ENCODE assay signal across 1 cellular context in the genomic region with DNA sequence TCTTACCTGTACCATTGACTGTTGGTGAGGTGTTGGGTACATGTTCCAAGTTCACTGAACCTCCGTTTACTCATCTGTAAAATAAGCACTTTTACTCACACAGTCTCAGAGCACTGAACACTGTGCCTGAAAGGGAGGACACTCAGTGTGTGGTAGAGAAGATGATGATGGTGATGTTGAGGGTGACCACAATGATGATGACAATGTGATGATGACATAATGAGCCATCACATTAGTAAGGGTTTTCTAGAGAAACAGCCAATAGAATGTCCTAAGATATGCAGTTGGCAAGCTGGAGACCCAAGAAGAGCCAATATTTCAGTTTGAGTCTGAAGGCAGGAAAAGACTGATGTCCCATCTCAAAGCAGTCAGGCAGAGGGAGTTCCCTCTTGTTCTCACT.
TF ChIP-seq lines count a peak whose summit lies in the region.

No MANE protein-coding gene starts in this region.

TF ChIP-seq in HepG2, 621 proteins besides CTCF, POLR2A, EP300 and RAD21 (continued from another document):
- TF ChIP-seq, protein P1, sequence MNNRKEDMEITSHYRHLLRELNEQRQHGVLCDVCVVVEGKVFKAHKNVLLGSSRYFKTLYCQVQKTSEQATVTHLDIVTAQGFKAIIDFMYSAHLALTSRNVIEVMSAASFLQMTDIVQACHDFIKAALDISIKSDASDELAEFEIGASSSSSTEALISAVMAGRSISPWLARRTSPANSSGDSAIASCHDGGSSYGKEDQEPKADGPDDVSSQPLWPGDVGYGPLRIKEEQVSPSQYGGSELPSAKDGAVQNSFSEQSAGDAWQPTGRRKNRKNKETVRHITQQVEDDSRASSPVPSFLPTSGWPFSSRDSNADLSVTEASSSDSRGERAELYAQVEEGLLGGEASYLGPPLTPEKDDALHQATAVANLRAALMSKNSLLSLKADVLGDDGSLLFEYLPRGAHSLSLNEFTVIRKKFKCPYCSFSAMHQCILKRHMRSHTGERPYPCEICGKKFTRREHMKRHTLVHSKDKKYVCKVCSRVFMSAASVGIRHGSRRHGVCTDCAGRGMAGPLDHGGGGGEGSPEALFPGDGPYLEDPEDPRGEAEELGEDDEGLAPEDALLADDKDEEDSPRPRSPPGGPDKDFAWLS (CRISPR knock-in tag; IDR thresholded peaks at IDR 0.05; ENCODE audit: borderline replicate concordance), result no peak
- TF ChIP-seq ZNF180 (CRISPR knock-in tag; IDR thresholded peaks at IDR 0.05; ENCODE audit: borderline replicate concordance, low read depth), result no peak
